Comparison of ENCODE assay signal across 16 cellular contexts in the genomic region with DNA sequence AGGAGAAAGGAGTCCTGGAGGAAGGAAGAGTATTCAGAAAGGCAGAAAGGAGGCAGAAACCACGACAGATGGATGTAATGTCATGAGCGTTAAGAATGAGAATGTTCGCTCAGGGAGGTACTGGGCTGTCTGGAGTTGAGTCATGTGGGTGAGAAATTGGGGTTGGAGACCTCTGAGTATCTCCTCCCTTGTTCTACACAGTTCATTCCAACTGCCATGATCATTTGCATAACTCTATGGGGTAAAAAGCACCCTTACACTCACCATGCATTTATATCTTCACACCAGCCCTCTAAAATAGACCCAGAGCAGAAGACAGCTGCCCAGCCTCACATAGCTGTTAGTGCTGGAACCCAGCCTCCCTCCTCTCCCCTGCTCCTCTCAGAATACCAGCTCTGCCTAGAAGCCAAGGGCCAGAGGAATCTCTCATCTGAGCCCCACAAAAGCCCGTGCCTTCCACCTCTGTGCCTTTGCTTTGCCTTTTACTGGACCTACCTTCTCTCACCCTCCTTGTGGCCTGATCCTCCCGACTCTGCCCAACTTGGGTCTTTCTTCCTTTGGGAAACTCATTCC.
DNase-seq lines count a peak whose midpoint lies in the region; ATAC-seq and TF ChIP-seq lines count a peak whose summit lies in the region.
"Had no signal": no experiment of that assay in that cellular context is flagged by ENCODE, and none has a peak within 500 bp of the region (broad histone marks: within the 10 kb centered on the region; RNA-seq: fewer than 3 reads in every experiment).

No MANE protein-coding gene starts in this region.

- H3K4me1 ChIP-seq in neuronal stem cell (ENCODE audit: control insufficient read depth in 2 of 2, insufficient read depth in 1 of 2, low read depth in 1 of 2, low read length in 2 of 2) (peaks cover 2 to 4% of the 10 kb centered on the region in 2 donors), vagina (no peaks in the 10 kb centered on the region)
- H3K4me1 ChIP-seq: A549, ascending aorta had no signal

- WGBS in neuronal stem cell (ENCODE audit: extremely low coverage in 2 of 2, insufficient read length in 2 of 2, insufficient replicate concordance in 1 of 2), 2 donors, result no CpG with 5 or more reads among the region's 5 CpGs

- H3K27me3 ChIP-seq in neuronal stem cell (ENCODE audit: control insufficient read depth in 3 of 3, insufficient read depth in 3 of 3, low read depth in 1 of 3, low read length in 3 of 3) (peaks cover 0 to 37% (median 0%) of the 10 kb centered on the region in 3 experiments), vagina (no peaks in the 10 kb centered on the region)
- H3K27me3 ChIP-seq: ascending aorta, upper lobe of left lung had no signal

- H3K4me3 ChIP-seq in neuronal stem cell (ENCODE audit: low read length in 2 of 2) (no peak overlapping the region), vagina (no peak overlapping the region)
- H3K4me3 ChIP-seq: A549, ascending aorta, upper lobe of left lung had no signal

- no peak overlapping the region for H3K9ac ChIP-seq in neuronal stem cell (ENCODE audit: low read depth, low read length, poor library complexity)

- no peak overlapping the region for H2AK5ac ChIP-seq in neuronal stem cell (ENCODE audit: low read depth, low read length)

- no peak overlapping the region for H3K4me2 ChIP-seq in neuronal stem cell (ENCODE audit: insufficient read depth, low read length, poor library complexity, severe bottlenecking)
- H3K4me2 ChIP-seq: A549 had no signal

- intact Hi-C loops in vagina (cut with DNase I), result no loop called here

- ATAC-seq in activated naive CD4-positive, alpha-beta T cell treated with anti-CD3 and anti-CD28 coated beads, Interleukin-2, amount 50 U/mL, for 72 hours, result peak; percentile 56 to 88
- ATAC-seq in HG02678 (IDR thresholded peaks at IDR 0.05; ENCODE audit: unreplicated experiment), result peak; percentile 75
- peak; percentile 52 for ATAC-seq in HG03439 (IDR thresholded peaks at IDR 0.05; ENCODE audit: unreplicated experiment)
- peak; percentile 57 for ATAC-seq in stimulated activated naive CD8-positive, alpha-beta T cell treated with anti-CD3 and anti-CD28 coated beads, Interleukin-15, amount 100 ng/mL, for 72 hours
- ATAC-seq in HG03095 (IDR thresholded peaks at IDR 0.05; ENCODE audit: unreplicated experiment), result no peak
- ATAC-seq: A549, HCT116 had no signal

- no peaks in the 10 kb centered on the region for H3K79me1 ChIP-seq in neuronal stem cell (ENCODE audit: low read depth, low read length)

- no peak overlapping the region for H2AFZ ChIP-seq in neuronal stem cell (ENCODE audit: low read length)

- H2BK15ac ChIP-seq in neuronal stem cell (ENCODE audit: low read length), result no peak overlapping the region

- H3K27ac Mint-ChIP-seq in activated naive CD4-positive, alpha-beta T cell treated with anti-CD3 and anti-CD28 coated beads, Interleukin-2, amount 50 U/mL, for 72 hours, result no peak overlapping the region
- no peak overlapping the region for H3K27ac Mint-ChIP-seq in stimulated activated naive CD8-positive, alpha-beta T cell treated with anti-CD3 and anti-CD28 coated beads, Interleukin-15, amount 100 ng/mL, for 72 hours

- no peak for TF ChIP-seq CTCF in vagina (IDR thresholded peaks at IDR 0.05)

- no peaks in the 10 kb centered on the region for H3K36me3 ChIP-seq in neuronal stem cell (replicated peaks in 1 of 2; ENCODE audit: control insufficient read depth in 2 of 2, insufficient read depth in 2 of 2, low read length in 2 of 2)
- H3K36me3 ChIP-seq in vagina, result no peaks in the 10 kb centered on the region
- H3K36me3 ChIP-seq: ascending aorta, upper lobe of left lung had no signal

- no peak for TF ChIP-seq POLR2A in vagina (IDR thresholded peaks at IDR 0.05)

- no peak for DNase-seq in activated naive CD4-positive, alpha-beta T cell treated with anti-CD3 and anti-CD28 coated beads, Interleukin-2, amount 50 U/mL, for 72 hours (ENCODE audit: low spot score in 2 of 2)
- no peak for DNase-seq in activated naive CD4-positive, alpha-beta T cell (lab: John Stamatoyannopoulos, UW)
- DNase-seq in stimulated activated naive CD8-positive, alpha-beta T cell treated with anti-CD3 and anti-CD28 coated beads, Interleukin-15, amount 100 ng/mL, for 72 hours, result no peak
- DNase-seq in neuronal stem cell (ENCODE audit: low spot score) (no peak), vagina (ENCODE audit: extremely low spot score in 2 of 2) (no peak)
- DNase-seq: dermis blood vessel endothelial cell, NCI-H1048, NCI-H510A, upper lobe of left lung had no signal

- no peak overlapping the region for H4K8ac ChIP-seq in neuronal stem cell (ENCODE audit: low read depth, low read length)

- H4K91ac ChIP-seq in neuronal stem cell (ENCODE audit: low read depth, low read length, poor library complexity), result no peak overlapping the region

- no peak overlapping the region for H3K14ac ChIP-seq in neuronal stem cell (ENCODE audit: low read length)

- H3K27me3 Mint-ChIP-seq in stimulated activated naive CD8-positive, alpha-beta T cell treated with anti-CD3 and anti-CD28 coated beads, Interleukin-15, amount 100 ng/mL, for 72 hours, result peaks cover 25% of the 10 kb centered on the region

- H3K18ac ChIP-seq in neuronal stem cell (ENCODE audit: low read length), result no peak overlapping the region

- H3K4ac ChIP-seq in neuronal stem cell (ENCODE audit: low read length), result no peak overlapping the region

- no peak overlapping the region for H3K27ac ChIP-seq in neuronal stem cell (replicated peaks; ENCODE audit: low read length)
- no peak overlapping the region for H3K27ac ChIP-seq in vagina
- H3K27ac ChIP-seq: A549, ascending aorta, RWPE1, upper lobe of left lung had no signal

- H2BK120ac ChIP-seq in neuronal stem cell (ENCODE audit: low read depth, low read length), result no peak overlapping the region

- H3K9me3 ChIP-seq in neuronal stem cell (replicated peaks in 1 of 2; ENCODE audit: control insufficient read depth in 2 of 2, insufficient read depth in 1 of 2, low read depth in 1 of 2, low read length in 2 of 2), result no peaks in the 10 kb centered on the region
- no peaks in the 10 kb centered on the region for H3K9me3 ChIP-seq in vagina
- H3K9me3 ChIP-seq: A549, ascending aorta, upper lobe of left lung had no signal

- no peak overlapping the region for H2BK5ac ChIP-seq in neuronal stem cell (ENCODE audit: low read length)

- no peak overlapping the region for H3K4me3 Mint-ChIP-seq in stimulated activated naive CD8-positive, alpha-beta T cell treated with anti-CD3 and anti-CD28 coated beads, Interleukin-15, amount 100 ng/mL, for 72 hours

- H3K4me1 Mint-ChIP-seq in stimulated activated naive CD8-positive, alpha-beta T cell treated with anti-CD3 and anti-CD28 coated beads, Interleukin-15, amount 100 ng/mL, for 72 hours, result no peaks in the 10 kb centered on the region

- no peak overlapping the region for H3K23ac ChIP-seq in neuronal stem cell (ENCODE audit: low read depth, low read length, poor library complexity)

- H2BK12ac ChIP-seq in neuronal stem cell (ENCODE audit: low read length), result no peak overlapping the region

- H3K36me3 Mint-ChIP-seq in activated naive CD4-positive, alpha-beta T cell treated with anti-CD3 and anti-CD28 coated beads, Interleukin-2, amount 50 U/mL, for 72 hours, result no peaks in the 10 kb centered on the region

- no peaks in the 10 kb centered on the region for H3K9me3 Mint-ChIP-seq in activated naive CD4-positive, alpha-beta T cell treated with anti-CD3 and anti-CD28 coated beads, Interleukin-2, amount 50 U/mL, for 72 hours
- no peaks in the 10 kb centered on the region for H3K9me3 Mint-ChIP-seq in stimulated activated naive CD8-positive, alpha-beta T cell treated with anti-CD3 and anti-CD28 coated beads, Interleukin-15, amount 100 ng/mL, for 72 hours
